ENCODE assay signal across 15 cellular contexts in genomic region chr2:67054725-67055124, GRCh38.
DNase-seq lines count a peak whose midpoint lies in the region; ATAC-seq and TF ChIP-seq lines count a peak whose summit lies in the region.
"Had no signal": no experiment of that assay in that cellular context is flagged by ENCODE, and none has a peak within 500 bp of the region (broad histone marks: within the 10 kb centered on the region; RNA-seq: fewer than 3 reads in every experiment).

No MANE protein-coding gene starts in this region.

- TF ChIP-seq CTCF in esophagus muscularis mucosa (IDR thresholded peaks at IDR 0.05): no peak
- TF ChIP-seq CTCF in type B pancreatic cell (conservative IDR thresholded peaks at IDR 0.05): no peak

- H3K27me3 ChIP-seq in esophagus muscularis mucosa: no peaks in the 10 kb centered on the region

- 59% methylated on average over 3 of the region's 3 CpGs for WGBS in esophagus muscularis mucosa

- no peaks in the 10 kb centered on the region for H3K36me3 ChIP-seq in esophagus muscularis mucosa

- no peak overlapping the region for H3K4me3 ChIP-seq in esophagus muscularis mucosa

- no peak for TF ChIP-seq POLR2A in esophagus muscularis mucosa (IDR thresholded peaks at IDR 0.05; ENCODE audit: low read depth)

- peak; percentile 93 for DNase-seq in NCI-H146 (lab: John Stamatoyannopoulos, UW)
- peak; percentile 70 for DNase-seq in NCI-H748 (lab: John Stamatoyannopoulos, UW; ENCODE audit: unreplicated experiment)
- peak; percentile 39 for DNase-seq in esophagus muscularis mucosa (ENCODE audit: extremely low spot score)
- DNase-seq in type B pancreatic cell (ENCODE audit: extremely low spot score, unreplicated experiment): no peak
- no peak for DNase-seq in NOMO-1 treated with DMSO at 0.1 percent for 48 hours (lab: John Stamatoyannopoulos, UW; ENCODE audit: unreplicated experiment)
- DNase-seq: Calu3; CD4-positive, alpha-beta memory T cell; H9; NCI-H2081; NCI-H524 had no signal

- no peak overlapping the region for H3K27ac ChIP-seq in esophagus muscularis mucosa (replicated peaks in 1 of 4)

- intact Hi-C loops in esophagus muscularis mucosa (cut with DNase I): no loop called here

- H3K9me3 Mint-ChIP-seq in type B pancreatic cell: no peaks in the 10 kb centered on the region

- no peak for TF ChIP-seq EP300 in esophagus muscularis mucosa (IDR thresholded peaks at IDR 0.05)

- H3K36me3 Mint-ChIP-seq in type B pancreatic cell: no peaks in the 10 kb centered on the region
- H3K36me3 Mint-ChIP-seq: CD4-positive, alpha-beta memory T cell had no signal

- H3K9me3 ChIP-seq in esophagus muscularis mucosa: no peaks in the 10 kb centered on the region

- peaks cover 3% of the 10 kb centered on the region for H3K27me3 Mint-ChIP-seq in type B pancreatic cell
- H3K27me3 Mint-ChIP-seq: B cell; CD4-positive, alpha-beta memory T cell had no signal

- no peak overlapping the region for H3K27ac Mint-ChIP-seq in type B pancreatic cell
- H3K27ac Mint-ChIP-seq: B cell; CD4-positive, alpha-beta memory T cell; H9 had no signal

- H3K4me3 Mint-ChIP-seq in type B pancreatic cell: peak overlapping the region; percentile 12
- H3K4me3 Mint-ChIP-seq: B cell; CD4-positive, alpha-beta memory T cell; H9 had no signal

- ATAC-seq in HG02840 (IDR thresholded peaks at IDR 0.05; ENCODE audit: low FRiP score, unreplicated experiment) (no peak), GM21360 (IDR thresholded peaks at IDR 0.05; ENCODE audit: unreplicated experiment) (no peak)
- ATAC-seq: Panc1, Right ventricle myocardium inferior had no signal

- H3K4me1 ChIP-seq in esophagus muscularis mucosa: peaks cover 0 to 26% (median 14%) of the 10 kb centered on the region in 4 donors

- H3K4me1 Mint-ChIP-seq in type B pancreatic cell (ENCODE audit: unreplicated experiment): peaks cover 26% of the 10 kb centered on the region
- H3K4me1 Mint-ChIP-seq: B cell; CD4-positive, alpha-beta memory T cell; H9 had no signal

Comparison
In these comparisons a context has a peak if more than half of its experiments do, and no peak if none do; other contexts are left out.
1. DNase-seq: peak in NCI-H146 (single experiment), NCI-H748 (single experiment) and esophagus muscularis mucosa (single experiment); none in type B pancreatic cell (single experiment) and NOMO-1 treated with DMSO at 0.1 percent for 48 hours (single experiment).